18 cellular contexts compared by ENCODE assay signal in the genomic region with DNA sequence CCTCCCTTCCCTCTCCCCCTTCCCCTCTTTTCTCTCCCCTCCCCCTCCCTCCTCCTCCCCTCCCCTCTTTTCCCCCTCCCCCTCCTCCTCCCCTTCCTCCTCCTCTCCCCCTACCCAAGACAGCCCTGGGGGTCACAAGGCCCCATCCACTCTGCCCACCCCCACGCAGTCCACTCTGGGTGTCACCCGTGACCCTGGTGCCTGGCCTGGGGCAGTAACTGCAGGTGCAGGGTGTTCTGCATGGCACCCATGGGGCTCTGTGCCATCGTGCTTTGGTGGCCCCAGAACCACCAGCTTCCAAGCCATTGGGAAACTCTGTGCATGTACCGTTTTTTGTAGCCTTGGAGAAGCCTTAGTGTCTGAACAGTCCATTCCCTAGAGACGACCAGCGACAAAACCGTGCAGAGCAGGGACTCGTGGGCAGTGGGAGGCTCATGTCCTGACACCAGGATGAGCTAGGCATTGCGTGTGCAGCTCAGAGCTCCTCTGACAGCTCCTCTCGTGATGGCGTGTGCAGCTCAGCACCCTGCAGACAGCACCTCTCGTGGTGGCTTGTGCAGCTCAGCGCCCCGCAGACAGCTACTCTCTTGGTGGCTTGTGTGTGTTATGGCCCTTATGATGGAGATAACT. TPM values are rescaled to one million over a fixed set of nuclear protein-coding genes. Genes with fewer than 3 reads are reported as not detected.
A peak's percentile ranks its signal among the peaks of the same experiment; 100 is the strongest.
DNase-seq lines count a peak whose midpoint lies in the region; ATAC-seq, FAIRE-seq and TF ChIP-seq lines count a peak whose summit lies in the region.
"Had no signal": no experiment of that assay in that cellular context is flagged by ENCODE, and none has a peak within 500 bp of the region (broad histone marks: within the 10 kb centered on the region; RNA-seq: fewer than 3 reads in every experiment).

No MANE protein-coding gene starts in this region.

- peak; percentile 53 for FAIRE-seq in urothelium cell line (lab: Jason Lieb, UNC)
- FAIRE-seq: K562 had no signal

- DNase-seq in Panc1 (ENCODE audit: low read depth, low spot score) = no peak
- DNase-seq in dorsolateral prefrontal cortex = peak in 7 of 10 donors; percentile 29 to 78 (median 58)
- DNase-seq in posterior cingulate gyrus = peak in 7 of 10 donors; percentile 16 to 89 (median 72)
- DNase-seq in urothelium cell line (ENCODE audit: low spot score) = no peak
- no peak for DNase-seq in stimulated activated CD4-positive, alpha-beta T cell treated with anti-CD3 and anti-CD28 coated beads, Interleukin-2, amount 100 ng/mL, for 24 hours
- no peak for DNase-seq in AG08395 (ENCODE audit: low spot score)
- DNase-seq: BE2C; CD4-positive, alpha-beta memory T cell; NCI-H1417; NCI-H1930; NCI-H2171; NCI-H446 treated with DMSO at 0.1 percent for 48 hours; NCI-H748 treated with DMSO at 0.1 percent for 48 hours had no signal

- H3K27me3 ChIP-seq in Panc1 (ENCODE audit: control insufficient read depth, insufficient read depth, low read length) = no peaks in the 10 kb centered on the region
- H3K27me3 ChIP-seq in dorsolateral prefrontal cortex = no peaks in the 10 kb centered on the region
- H3K27me3 ChIP-seq: BE2C had no signal

- H3K27ac ChIP-seq in Panc1 (ENCODE audit: low read length) (no peak overlapping the region), dorsolateral prefrontal cortex (peak overlapping the region in 57 of 59 donors; percentile 27 to 99 (median 84))
- H3K27ac ChIP-seq: RWPE1 had no signal

- POLR2A ChIA-PET in Panc1 (lab: Charles Lee) = no interaction called here

- in situ Hi-C loops in Panc1 (cut with HindIII; ENCODE audit: low pct_unique_long_range_greater_than_20kb, low sequenced_read_pairs) = no loop called here

- H3K9me3 ChIP-seq in Panc1 (ENCODE audit: control insufficient read depth, insufficient read depth, low read depth, low read length) = no peaks in the 10 kb centered on the region
- H3K9me3 ChIP-seq: BE2C had no signal

- H3K4me3 ChIP-seq in Panc1 (ENCODE audit: low read depth in 2 of 2, low read length in 2 of 2) = no peak overlapping the region
- H3K4me3 ChIP-seq in dorsolateral prefrontal cortex = no peak overlapping the region
- H3K4me3 ChIP-seq: GM23338, K562 had no signal

- no peaks in the 10 kb centered on the region for H3K36me3 ChIP-seq in Panc1 (ENCODE audit: control insufficient read depth, insufficient read depth, low read length)
- H3K36me3 ChIP-seq: BE2C had no signal

- ATAC-seq in Panc1 (peak; percentile 48; the same call in 1 of the 2 replicates), GM19324 (IDR thresholded peaks at IDR 0.05; ENCODE audit: low FRiP score, unreplicated experiment) (no peak)
- ATAC-seq: GM23338, K562 had no signal

- BruUV-seq in Panc1 (replicated peaks; lab: Mats Ljungman, UMichigan) = no TSS peak

- H3K4me1 ChIP-seq in Panc1 (ENCODE audit: control insufficient read depth, insufficient read depth, low read length) = no peaks in the 10 kb centered on the region
- H3K4me1 ChIP-seq: BE2C had no signal

- CTCF ChIA-PET in Panc1 (lab: Charles Lee) = no interaction called here

- intact Hi-C loops in Panc1 (cut with micrococcal nuclease; ENCODE audit: unreplicated experiment) = no loop called here
- intact Hi-C loops in dorsolateral prefrontal cortex (cut with DNase I) = no loop called here
- intact Hi-C loops in posterior cingulate gyrus (cut with DNase I) = no loop called here

- TF ChIP-seq CTCF in Panc1 (IDR thresholded peaks at IDR 0.05) (no peak), dorsolateral prefrontal cortex (IDR thresholded peaks at IDR 0.05 in 54 of 56, conservative IDR thresholded peaks at IDR 0.05 in 2 of 56; ENCODE audit: low read depth in 1 of 56, partially characterized antibody in 56 of 56) (peak in 1 of 56 donors; percentile 8)

RNA-seq across cellular contexts. Expression of a gene that starts 43.7 kb away (rescaled TPM):
- total RNA-seq in Panc1 (2021; ENCODE audit: unreplicated experiment) = not detected
- polyA plus RNA-seq in Panc1 (2012; ENCODE audit: insufficient read length) = not detected
- 1 to 10 TPM in 87 of 120 experiments, under 1 TPM in 32, not detected in 1; 0.19 to 4.5 (median 1.5) TPM for total RNA-seq in dorsolateral prefrontal cortex
- total RNA-seq: CD4-positive, alpha-beta memory T cell; K562; SK-MEL-5 had no signal
- polyA plus RNA-seq: CD4-positive, alpha-beta memory T cell; K562 had no signal

Comparison
In these comparisons a context has a peak if more than half of its experiments do, and no peak if none do; other contexts are left out.
1. DNase-seq: peak in dorsolateral prefrontal cortex (7 of 10) and posterior cingulate gyrus (7 of 10); none in Panc1 (single experiment), urothelium cell line (single experiment), stimulated activated CD4-positive, alpha-beta T cell treated with anti-CD3 and anti-CD28 coated beads, Interleukin-2, amount 100 ng/mL, for 24 hours (0 of 2) and AG08395 (single experiment).